ENCODE assay signal across 27 cellular contexts in genomic region chr3:15558581-15558980, GRCh38.
"Had no signal": no experiment of that assay in that cellular context is flagged by ENCODE, and none has a peak within 500 bp of the region (broad histone marks: within the 10 kb centered on the region; RNA-seq: fewer than 3 reads in every experiment).

No MANE protein-coding gene starts in this region.

- H3K27ac ChIP-seq: neural progenitor cell, ovary, parathyroid adenoma, psoas muscle, sigmoid colon, suprapubic skin, testis, upper lobe of right lung, uterus had no signal

- ATAC-seq: naive thymus-derived CD4-positive, alpha-beta T cell; right lobe of liver; stimulated activated memory B cell treated with anti-CD40 and anti-IgM and Interleukin-4, amounts not matched to agents 10 μg/mL and 1 μg/mL and 100 μg/mL, for 72 hours; stimulated activated naive CD8-positive, alpha-beta T cell treated with anti-CD3 and anti-CD28 coated beads, Interleukin-15, Interleukin-2, amounts not matched to agents 100 U/mL and 50 U/mL, for 24 hours; upper lobe of right lung had no signal

- H3K27me3 ChIP-seq: neural progenitor cell, ovary, right lobe of liver, sigmoid colon, suprapubic skin, testis, transverse colon, upper lobe of right lung, uterus had no signal

- DNase-seq: naive thymus-derived CD4-positive, alpha-beta T cell; natural killer cell; occipital lobe; ovary; posterior cingulate gyrus; psoas muscle; right cardiac atrium; right lobe of liver; sigmoid colon; small intestine; stimulated activated CD4-positive, alpha-beta T cell treated with anti-CD3 and anti-CD28 coated beads, Interleukin-15, amount 100 ng/mL, for 24 hours; stimulated activated CD4-positive, alpha-beta T cell treated with anti-CD3 and anti-CD28 coated beads, Interleukin-2, amount 100 ng/mL, for 24 hours; stimulated activated CD4-positive, alpha-beta T cell treated with anti-CD3 and anti-CD28 coated beads, Interleukin-2, amount 100 ng/mL, for 48 hours; stimulated activated CD4-positive, alpha-beta T cell treated with anti-CD3 and anti-CD28 coated beads, Interleukin-4, amount 100 ng/mL, for 4 hours; stimulated activated CD8-positive, alpha-beta memory T cell treated with anti-CD3 and anti-CD28 coated beads, Interleukin-4, amount 100 ng/mL, for 48 hours; stimulated activated naive CD4-positive, alpha-beta T cell; stimulated activated naive CD8-positive, alpha-beta T cell treated with anti-CD3 and anti-CD28 coated beads, Interleukin-15, amount 100 ng/mL, for 72 hours; stimulated activated naive CD8-positive, alpha-beta T cell treated with anti-CD3 and anti-CD28 coated beads, Interleukin-15, Interleukin-2, amounts not matched to agents 100 U/mL and 50 U/mL, for 24 hours; substantia nigra; testis; transverse colon; upper lobe of right lung; uterus had no signal

- H3K36me3 ChIP-seq: neural progenitor cell, ovary, uterus had no signal

- H3K4me1 ChIP-seq: psoas muscle, sigmoid colon, suprapubic skin, testis, uterus had no signal

- H3K4me3 ChIP-seq: neural progenitor cell, ovary, psoas muscle, right lobe of liver, sigmoid colon, suprapubic skin, testis, transverse colon, upper lobe of right lung, uterus had no signal

- H3K9ac ChIP-seq: neural progenitor cell, parathyroid adenoma had no signal

- H3K9me3 ChIP-seq: ovary, psoas muscle, right lobe of liver, sigmoid colon, suprapubic skin, testis, transverse colon, upper lobe of right lung, uterus had no signal

- H3K4me2 ChIP-seq: neural progenitor cell had no signal
